Comparison of ENCODE assay signal across 18 cellular contexts in genomic region chr16:80947708-80948615, GRCh38. TPM values are rescaled to one million over a fixed set of nuclear protein-coding genes. Genes with fewer than 3 reads are reported as not detected.
DNase-seq lines count a peak whose midpoint lies in the region; FAIRE-seq and TF ChIP-seq lines count a peak whose summit lies in the region.
"Had no signal": no experiment of that assay in that cellular context is flagged by ENCODE, and none has a peak within 500 bp of the region (broad histone marks: within the 10 kb centered on the region; RNA-seq: fewer than 3 reads in every experiment).

No MANE protein-coding gene starts in this region.

- H3K27ac ChIP-seq in mammary epithelial cell (ENCODE audit: insufficient read depth, low read depth, low read length) (no peak overlapping the region), H1 (ENCODE audit: low read depth, low read length) (no peak overlapping the region), layer of hippocampus (ENCODE audit: low read depth, low read length) (peak overlapping the region; percentile 2), kidney (ENCODE audit: low read depth in 2 of 2, low read length in 2 of 2) (no peak overlapping the region)
- H3K27ac ChIP-seq: gastrocnemius medialis, left ventricle myocardium inferior, Peyer's patch had no signal

- H2BK20ac ChIP-seq in H1 (ENCODE audit: low read length) = no peak overlapping the region; the same call in 1 of the 2 replicates

- no peak overlapping the region for H3K56ac ChIP-seq in H1 (replicated peaks; ENCODE audit: insufficient read length, low read depth, low read length)

- H2AFZ ChIP-seq in mammary epithelial cell (ENCODE audit: low read depth, low read length) = no peak overlapping the region
- H2AFZ ChIP-seq in H1 (ENCODE audit: low read length) = 0 out of 2 replicates have a peak overlapping the region, but pooled peaks have one; percentile 9

- H3K79me1 ChIP-seq in H1 (ENCODE audit: low read depth, low read length) = no peaks in the 10 kb centered on the region

- H2AK5ac ChIP-seq in H1 (ENCODE audit: low read depth, low read length) = no peak overlapping the region

- H3K23ac ChIP-seq in H1 (ENCODE audit: insufficient read length) = no peak overlapping the region

- no peak overlapping the region for H4K5ac ChIP-seq in H1 (ENCODE audit: insufficient read length, low read depth, low read length)

- in situ Hi-C loops in mammary epithelial cell (cut with MboI; ENCODE audit: low sequenced_read_pairs in 2 of 2) = no loop called here

- BruUV-seq in mammary epithelial cell (replicated peaks; lab: Mats Ljungman, UMichigan) (no TSS peak), MCF 10A (replicated peaks; lab: Mats Ljungman, UMichigan) (no TSS peak)

- no peak overlapping the region for H3K9ac ChIP-seq in mammary epithelial cell (ENCODE audit: insufficient read depth, low read length)
- no peak overlapping the region for H3K9ac ChIP-seq in H1 (replicated peaks in 1 of 4; ENCODE audit: extremely low read depth in 1 of 4, low read depth in 3 of 4, low read length in 3 of 4)
- no peak overlapping the region for H3K9ac ChIP-seq in kidney (ENCODE audit: low read length in 2 of 2)

- no peak overlapping the region for H2BK120ac ChIP-seq in H1 (replicated peaks; ENCODE audit: low read depth, low read length)

- no peak overlapping the region for H3K4ac ChIP-seq in H1 (replicated peaks; ENCODE audit: insufficient read length, low read depth, low read length)

- H4K20me1 ChIP-seq in mammary epithelial cell (ENCODE audit: insufficient read depth, low read length) (no peaks in the 10 kb centered on the region), H1 (replicated peaks in 1 of 2; ENCODE audit: control insufficient read depth in 1 of 2, insufficient read depth in 2 of 2, low read length in 2 of 2) (peaks cover 0 to 2% of the 10 kb centered on the region in 2 experiments)

- H3K9me3 Mint-ChIP-seq in MCF 10A (ENCODE audit: unreplicated experiment) (no peaks in the 10 kb centered on the region), nephron progenitor cell (peaks cover 10% of the 10 kb centered on the region)

- no peak overlapping the region for H4K8ac ChIP-seq in H1 (ENCODE audit: extremely low read depth, insufficient read depth, low read length)

- no peak for TF ChIP-seq RAD21 in H1 (IDR thresholded peaks at IDR 0.05 in 1 of 2, conservative IDR thresholded peaks at IDR 0.05 in 1 of 2; ENCODE audit: low read depth in 2 of 2, low read length in 2 of 2)

- CTCF ChIA-PET in mammary epithelial cell (lab: Charles Lee; ENCODE audit: low non-redundant PET) (no interaction called here), MCF 10A (lab: Yijun Ruan, JAX) (interaction anchor here (1.0 kb wide), 1 partner anchor 99 kb away, joined by 3 read pairs; no protein-coding TSS in a partner anchor), H1 (lab: Charles Lee; ENCODE audit: partially characterized antibody) (interaction anchor here (0.6 to 5.7 kb wide), 18 partner anchors 9 to 421 kb away, joined by 3 to 84 read pairs (median 5); no protein-coding TSS in a partner anchor)

- H2BK15ac ChIP-seq in H1 (ENCODE audit: low read length) = no peak overlapping the region

- H3K4me3 ChIP-seq in mammary epithelial cell (replicated peaks in 1 of 3; ENCODE audit: insufficient read depth in 1 of 3, low read depth in 2 of 3, low read length in 3 of 3) = no peak overlapping the region
- no peak overlapping the region for H3K4me3 ChIP-seq in H1 (ENCODE audit: extremely low read depth in 1 of 4, insufficient read depth in 2 of 4, low read depth in 3 of 4, low read length in 4 of 4)
- H3K4me3 ChIP-seq in kidney (ENCODE audit: low read length in 2 of 2) = no peak overlapping the region
- H3K4me3 ChIP-seq: gastrocnemius medialis, left ventricle myocardium inferior, Peyer's patch had no signal

- H3K36me3 ChIP-seq in mammary epithelial cell (ENCODE audit: insufficient read depth, low read length) (no peaks in the 10 kb centered on the region), H1 (ENCODE audit: control insufficient read depth in 2 of 4, insufficient read depth in 4 of 4, low read length in 3 of 4) (no peaks in the 10 kb centered on the region), kidney (ENCODE audit: control insufficient read depth in 1 of 2, insufficient read depth in 2 of 2, low read length in 2 of 2) (no peaks in the 10 kb centered on the region)
- H3K36me3 ChIP-seq: gastrocnemius medialis, left ventricle myocardium inferior, Peyer's patch had no signal

- no peak for TF ChIP-seq POLR2A in H1 (IDR thresholded peaks at IDR 0.05; ENCODE audit: control extremely low read depth in 1 of 2, low read depth in 2 of 2, low read length in 2 of 2)

- no peak overlapping the region for H2BK12ac ChIP-seq in H1 (ENCODE audit: low read depth, low read length)

- POLR2A ChIA-PET in MCF 10A (lab: Yijun Ruan, JAX) (interaction anchor here (0.7 to 1.1 kb wide), 2 partner anchors 10 to 33 kb away, joined by 3 read pairs; no protein-coding TSS in a partner anchor), H1 (lab: Charles Lee; ENCODE audit: partially characterized antibody) (no interaction called here)

- intact Hi-C loops in mammary epithelial cell (cut with micrococcal nuclease) (no loop called here), MCF 10A (cut with micrococcal nuclease) (no loop called here), kidney (cut with DNase I) (no loop called here)

- dilution Hi-C loops in mammary epithelial cell (cut with HindIII; ENCODE audit: low sequenced_read_pairs) = no loop called here

- H3K79me2 ChIP-seq in mammary epithelial cell (ENCODE audit: insufficient read depth, low read length) = no peaks in the 10 kb centered on the region
- no peaks in the 10 kb centered on the region for H3K79me2 ChIP-seq in H1 (ENCODE audit: control insufficient read depth in 1 of 2, insufficient read depth in 2 of 2, low read length in 2 of 2)

- H3K9me3 ChIP-seq in mammary epithelial cell (replicated peaks; ENCODE audit: insufficient read depth, low read length) (no peaks in the 10 kb centered on the region), H1 (ENCODE audit: insufficient read depth in 2 of 2, low read depth in 1 of 2, low read length in 1 of 2) (no peaks in the 10 kb centered on the region), kidney (ENCODE audit: control insufficient read depth in 1 of 2, low read length in 2 of 2) (no peaks in the 10 kb centered on the region)
- H3K9me3 ChIP-seq: gastrocnemius medialis, left ventricle myocardium inferior, Peyer's patch had no signal

- H3K27ac Mint-ChIP-seq in MCF 10A (ENCODE audit: low read depth, unreplicated experiment) (no peak overlapping the region), nephron progenitor cell (no peak overlapping the region)
- H3K27ac Mint-ChIP-seq: CD8-positive, alpha-beta memory T cell had no signal

- TF ChIP-seq EP300 in H1 (IDR thresholded peaks at IDR 0.05; ENCODE audit: borderline replicate concordance in 1 of 2, low read depth in 2 of 2, low read length in 2 of 2) = no peak

- H3K27me3 ChIP-seq in mammary epithelial cell (ENCODE audit: insufficient read depth, low read length) = peaks cover 2% of the 10 kb centered on the region
- H3K27me3 ChIP-seq in H1 (replicated peaks in 1 of 4; ENCODE audit: control insufficient read depth in 3 of 4, extremely low read depth in 1 of 4, insufficient read depth in 3 of 4, low read length in 3 of 4) = no peaks in the 10 kb centered on the region
- H3K27me3 ChIP-seq in layer of hippocampus (ENCODE audit: control insufficient read depth, insufficient read depth, low read length) = no peaks in the 10 kb centered on the region
- H3K27me3 ChIP-seq: gastrocnemius medialis, Peyer's patch had no signal

- H3K4me3 Mint-ChIP-seq in MCF 10A (ENCODE audit: unreplicated experiment) (no peak overlapping the region), nephron progenitor cell (no peak overlapping the region)
- H3K4me3 Mint-ChIP-seq: CD8-positive, alpha-beta memory T cell had no signal

- no peak overlapping the region for H2BK5ac ChIP-seq in H1 (ENCODE audit: low read depth, low read length)

- H3K4me1 Mint-ChIP-seq in MCF 10A (ENCODE audit: insufficient read depth, unreplicated experiment) (peaks cover 12% of the 10 kb centered on the region), nephron progenitor cell (peaks cover 4% of the 10 kb centered on the region)
- H3K4me1 Mint-ChIP-seq: CD8-positive, alpha-beta memory T cell had no signal

- DNase-seq in mammary epithelial cell = peak; percentile 16
- DNase-seq in MCF 10A (ENCODE audit: unreplicated experiment) = no peak
- DNase-seq in H1 (ENCODE audit: low read depth in 1 of 2, low spot score in 2 of 2) = no peak
- no peak for DNase-seq in GM19238 (ENCODE audit: insufficient read length, low spot score)
- no peak for DNase-seq in kidney
- no peak for DNase-seq in nephron progenitor cell
- no peak for DNase-seq in iPS-NIHi11 (ENCODE audit: low spot score)
- DNase-seq: activated CD4-positive, alpha-beta T cell treated with anti-CD3 and anti-CD28 coated beads, Interleukin-2, amount 50 U/mL, for 1 hour; DMS79 treated with DMSO at 0.1 percent for 48 hours; effector memory CD4-positive, alpha-beta T cell; gastrocnemius medialis; NCI-H1417; NCI-H2171 treated with DMSO at 0.1 percent for 48 hours; NCI-H82 had no signal

- TF ChIP-seq CTCF in mammary epithelial cell (conservative IDR thresholded peaks at IDR 0.05 in 1 of 2, IDR thresholded peaks at IDR 0.05 in 1 of 2; ENCODE audit: extremely low read depth in 1 of 2, insufficient read depth in 1 of 2, low read depth in 1 of 2, low read length in 2 of 2) (no peak), MCF 10A (IDR thresholded peaks at IDR 0.05; ENCODE audit: unreplicated experiment) (no peak), H1 (IDR thresholded peaks at IDR 0.05; ENCODE audit: control extremely low read depth in 1 of 3, insufficient read depth in 1 of 3, low read depth in 1 of 3, low read length in 3 of 3) (no peak), kidney (IDR thresholded peaks at IDR 0.05; ENCODE audit: borderline replicate concordance, extremely low read depth, insufficient read depth) (no peak), nephron progenitor cell (IDR thresholded peaks at IDR 0.05) (no peak)

- H3K23me2 ChIP-seq in H1 (ENCODE audit: low read depth, low read length) = no peaks in the 10 kb centered on the region

- no peak overlapping the region for H3K18ac ChIP-seq in H1 (ENCODE audit: extremely low read depth, low read length)

- no peak overlapping the region for H4K91ac ChIP-seq in H1 (replicated peaks; ENCODE audit: insufficient read length, low read length)

- H3K14ac ChIP-seq in H1 (ENCODE audit: insufficient read length) = no peak overlapping the region

- H3K4me1 ChIP-seq in mammary epithelial cell (ENCODE audit: insufficient read depth, low read length) (no peaks in the 10 kb centered on the region), H1 (replicated peaks in 1 of 4; ENCODE audit: control insufficient read depth in 3 of 4, insufficient read depth in 4 of 4, low read length in 3 of 4) (no peaks in the 10 kb centered on the region), kidney (ENCODE audit: control insufficient read depth in 1 of 2, insufficient read depth in 1 of 2, low read depth in 1 of 2, low read length in 2 of 2) (no peaks in the 10 kb centered on the region)
- H3K4me1 ChIP-seq: gastrocnemius medialis, left ventricle myocardium inferior, Peyer's patch had no signal

- FAIRE-seq in H1 (lab: Jason Lieb, UNC) = no peak
- FAIRE-seq in kidney (lab: Jason Lieb, UNC) = no peak

- H3K36me3 Mint-ChIP-seq in MCF 10A (ENCODE audit: insufficient read depth, unreplicated experiment) (no peaks in the 10 kb centered on the region), nephron progenitor cell (ENCODE audit: low read depth) (no peaks in the 10 kb centered on the region)

- peaks cover 10% of the 10 kb centered on the region for H3K27me3 Mint-ChIP-seq in MCF 10A (ENCODE audit: insufficient read depth, unreplicated experiment)
- peaks cover 25% of the 10 kb centered on the region for H3K27me3 Mint-ChIP-seq in nephron progenitor cell (ENCODE audit: low read depth, poor library complexity)

- H3K4me2 ChIP-seq in mammary epithelial cell (ENCODE audit: insufficient read depth, low read depth, low read length) (no peak overlapping the region), H1 (ENCODE audit: insufficient read depth in 1 of 2, low read depth in 2 of 2, low read length in 2 of 2) (no peak overlapping the region)

- WGBS in mammary epithelial cell (ENCODE audit: low coverage, missing lambda C conversion rate) = 68% methylated on average over 9 of the region's 9 CpGs
- WGBS in H1 (ENCODE audit: extremely low coverage in 1 of 2, insufficient coverage in 1 of 2, insufficient read length in 1 of 2, insufficient replicate concordance in 2 of 2, low coverage in 1 of 2, low lambda C conversion rate in 2 of 2, missing lambda C conversion rate in 1 of 2), 2 experiments = 83% methylated on average over 9 of the region's 9 CpGs; no CpG with 5 or more reads in 1 of the 2 experiments

RNA-seq across cellular contexts. Expression of gene CMC2, which starts 58.7 kb away (rescaled TPM):
- total RNA-seq in mammary epithelial cell = 10 to 100 TPM; 30.5 to 73.1 TPM
- 119 TPM for polyA plus RNA-seq in mammary epithelial cell
- 13.4 TPM for polyA minus RNA-seq in mammary epithelial cell
- 83.0 and 102 TPM in 2 replicates for total RNA-seq in MCF 10A (2022)
- total RNA-seq in H1 (2021; fragmentation: NEBNext Ultra II Directional; extraction: Animal tissue kit (Norgen Biotek cat#: 25700)) = 66.6 and 69.3 TPM in 2 replicates
- 98.1 and 116 TPM in 2 replicates for polyA plus RNA-seq in H1 (2011; rRNA removed)
- polyA plus RNA-seq in H1 (2011; cell fraction: cytosol; rRNA removed) = 133 TPM
- polyA plus RNA-seq in H1 (2011; cell fraction: nucleus; rRNA removed) = 37.5 TPM
- 69.3 to 107 TPM (median 98.3 TPM) in 4 replicates for polyA plus RNA-seq in H1 (2012, experiment 1 of 2)
- polyA plus RNA-seq in H1 (2012, experiment 2 of 2) = 191 TPM
- polyA plus RNA-seq in H1 (2013, experiment 1 of 2) = 121 TPM
- 125 TPM for polyA plus RNA-seq in H1 (2013, experiment 2 of 2)
- polyA minus RNA-seq in H1 (2011; rRNA and poly(A)+ RNA removed) = 14.3 and 27.9 TPM in 2 replicates
- 23.6 TPM for polyA minus RNA-seq in H1 (2011; cell fraction: cytosol; rRNA and poly(A)+ RNA removed)
- polyA minus RNA-seq in H1 (2011; cell fraction: nucleus; rRNA and poly(A)+ RNA removed) = 51.5 TPM
- 33.4 TPM for total RNA-seq in kidney
- polyA plus RNA-seq in kidney (ENCODE audit: insufficient read depth, low read depth, low replicate concordance) = 146 TPM

RNA-seq across cellular contexts. Expression of gene CENPN, which starts 59.1 kb away (rescaled TPM):
- total RNA-seq in mammary epithelial cell (10 to 100 TPM; 15.2 to 32.5 TPM), MCF 10A (2022) (29.5 and 38.4 TPM in 2 replicates), kidney (4.1 TPM)
- polyA plus RNA-seq in mammary epithelial cell (38.9 TPM), H1 (2011; rRNA removed) (28.2 and 32.8 TPM in 2 replicates), kidney (ENCODE audit: insufficient read depth, low read depth, low replicate concordance) (2.0 TPM)
- polyA minus RNA-seq in mammary epithelial cell = 18.3 TPM
- 57.2 and 67.0 TPM in 2 replicates for total RNA-seq in H1 (2021; fragmentation: NEBNext Ultra II Directional; extraction: Animal tissue kit (Norgen Biotek cat#: 25700))
- polyA plus RNA-seq in H1 (2011; cell fraction: cytosol; rRNA removed) = 74.7 TPM
- 15.3 TPM for polyA plus RNA-seq in H1 (2011; cell fraction: nucleus; rRNA removed)
- polyA plus RNA-seq in H1 (2012, experiment 1 of 2) = 59.6 to 184 TPM (median 80.6 TPM) in 4 replicates
- 19.5 TPM for polyA plus RNA-seq in H1 (2012, experiment 2 of 2)
- 46.5 TPM for polyA plus RNA-seq in H1 (2013, experiment 1 of 2)
- polyA plus RNA-seq in H1 (2013, experiment 2 of 2) = 42.9 TPM
- 29.8 and 37.1 TPM in 2 replicates for polyA minus RNA-seq in H1 (2011; rRNA and poly(A)+ RNA removed)
- polyA minus RNA-seq in H1 (2011; cell fraction: cytosol; rRNA and poly(A)+ RNA removed) = 39.6 TPM
- 36.7 TPM for polyA minus RNA-seq in H1 (2011; cell fraction: nucleus; rRNA and poly(A)+ RNA removed)
